In genomic region chr7:39540320-39540719, GRCh38 we compare ENCODE assay signal across 27 cellular contexts. TPM values are rescaled to one million over a fixed set of nuclear protein-coding genes. Genes with fewer than 3 reads are reported as not detected.
DNase-seq lines count a peak whose midpoint lies in the region; ATAC-seq, FAIRE-seq and TF ChIP-seq lines count a peak whose summit lies in the region.
"Had no signal": no experiment of that assay in that cellular context is flagged by ENCODE, and none has a peak within 500 bp of the region (broad histone marks: within the 10 kb centered on the region; RNA-seq: fewer than 3 reads in every experiment).

No MANE protein-coding gene starts in this region.

- peaks cover 1% of the 10 kb centered on the region for H3K27me3 Mint-ChIP-seq in endodermal cell (ENCODE audit: insufficient read depth)
- H3K27me3 Mint-ChIP-seq: activated CD4-positive, alpha-beta memory T cell treated with anti-CD3 and anti-CD28 coated beads for 36 hours had no signal

- CTCF ChIA-PET in HepG2 (lab: Yijun Ruan, JAX; ENCODE audit: low intra/inter-chr PET ratio, low total read pairs), result no interaction called here

- peak overlapping the region; percentile 93 for H3K27ac Mint-ChIP-seq in endodermal cell
- H3K27ac Mint-ChIP-seq: activated CD4-positive, alpha-beta memory T cell treated with anti-CD3 and anti-CD28 coated beads for 36 hours; natural killer cell treated with Interleukin-12 subunit alpha and Interleukin-12 subunit beta and Interleukin-15 and Interleukin-18, amount 100 ng/mL, for 72 hours; T-helper 17 cell had no signal

- peaks cover 33% of the 10 kb centered on the region for H3K4me1 ChIP-seq in HepG2 (ENCODE audit: insufficient read depth, low read length)
- H3K4me1 ChIP-seq in right lobe of liver, result no peaks in the 10 kb centered on the region
- peaks cover 4% of the 10 kb centered on the region for H3K4me1 ChIP-seq in endodermal cell (ENCODE audit: control insufficient read depth, insufficient read depth, low read length)
- H3K4me1 ChIP-seq in testis, result peaks cover 5% of the 10 kb centered on the region
- H3K4me1 ChIP-seq: A549, prostate gland, vagina had no signal

- no TSS peak for BruUV-seq in HepG2 (replicated peaks; lab: Mats Ljungman, UMichigan)

- intact Hi-C loops in HepG2 (cut with micrococcal nuclease; ENCODE audit: unreplicated experiment) (no loop called here), right lobe of liver (cut with DNase I) (no loop called here), testis (cut with DNase I; ENCODE audit: low total_unique reads) (no loop called here)

- H3K27ac ChIP-seq in HepG2 (ENCODE audit: extremely low read length, insufficient read depth, low read length), result peak overlapping the region; percentile 63
- no peak overlapping the region for H3K27ac ChIP-seq in right lobe of liver
- H3K27ac ChIP-seq in endodermal cell (ENCODE audit: low read depth, low read length), result no peak overlapping the region
- no peak overlapping the region for H3K27ac ChIP-seq in testis
- H3K27ac ChIP-seq: A549, BLaER1, HL-60, prostate gland, vagina had no signal

- H3K4me3 ChIP-seq in HepG2 (replicated peaks in 1 of 3; ENCODE audit: insufficient read depth in 1 of 3, low read depth in 2 of 3, low read length in 3 of 3) (peak overlapping the region; percentile 24 to 56 (median 33); a peak in 3 of 6 replicates), right lobe of liver (no peak overlapping the region), endodermal cell (ENCODE audit: low read length) (peak overlapping the region; percentile 69), testis (no peak overlapping the region)
- H3K4me3 ChIP-seq: A549, BLaER1, K562, prostate gland, vagina had no signal

- H3K4me2 ChIP-seq in HepG2 (ENCODE audit: low read depth, low read length), result peak overlapping the region; percentile 87
- H3K4me2 ChIP-seq: A549, BLaER1 had no signal

- H2AFZ ChIP-seq in HepG2 (ENCODE audit: low read length), result peak overlapping the region; percentile 7

- no peaks in the 10 kb centered on the region for H3K9me3 Mint-ChIP-seq in endodermal cell
- H3K9me3 Mint-ChIP-seq: activated CD4-positive, alpha-beta memory T cell treated with anti-CD3 and anti-CD28 coated beads for 36 hours; natural killer cell treated with Interleukin-12 subunit alpha and Interleukin-12 subunit beta and Interleukin-15 and Interleukin-18, amount 100 ng/mL, for 72 hours had no signal

- peak; percentile 98 for FAIRE-seq in HepG2 (lab: Jason Lieb, UNC)
- FAIRE-seq: A549, GM12892 had no signal

- H3K4me3 Mint-ChIP-seq in endodermal cell, result peak overlapping the region; percentile 32
- H3K4me3 Mint-ChIP-seq: activated CD4-positive, alpha-beta memory T cell treated with anti-CD3 and anti-CD28 coated beads for 36 hours; natural killer cell treated with Interleukin-12 subunit alpha and Interleukin-12 subunit beta and Interleukin-15 and Interleukin-18, amount 100 ng/mL, for 72 hours; T-helper 17 cell had no signal

- H3K27me3 ChIP-seq in HepG2 (ENCODE audit: control insufficient read depth in 1 of 2, insufficient read depth in 2 of 2, low read length in 2 of 2) (no peaks in the 10 kb centered on the region), right lobe of liver (no peaks in the 10 kb centered on the region), endodermal cell (ENCODE audit: control insufficient read depth, insufficient read depth, low read length, poor library complexity, severe bottlenecking) (no peaks in the 10 kb centered on the region), testis (no peaks in the 10 kb centered on the region)
- H3K27me3 ChIP-seq: BLaER1, vagina had no signal

- TF ChIP-seq CTCF in HepG2 (CRISPR knock-in tag; IDR thresholded peaks at IDR 0.05) (0 out of 2 replicates have a peak, but pooled peaks have one; percentile 13), right lobe of liver (IDR thresholded peaks at IDR 0.05) (no peak), endodermal cell (conservative IDR thresholded peaks at IDR 0.05) (no peak), testis (IDR thresholded peaks at IDR 0.05) (no peak)

- no peaks in the 10 kb centered on the region for H3K9me3 ChIP-seq in HepG2 (ENCODE audit: low read length)
- H3K9me3 ChIP-seq in right lobe of liver, result no peaks in the 10 kb centered on the region
- H3K9me3 ChIP-seq in endodermal cell (ENCODE audit: control insufficient read depth, low read length), result no peaks in the 10 kb centered on the region
- H3K9me3 ChIP-seq in testis, result no peaks in the 10 kb centered on the region
- H3K9me3 ChIP-seq: A549, BLaER1, prostate gland, vagina had no signal

- POLR2A ChIA-PET in HepG2 (lab: Yijun Ruan, JAX), result interaction anchor here (0.9 to 1.4 kb wide), 2 partner anchors 27 to 83 kb away, joined by 4 to 8 read pairs; partner anchors contain the start of gene RALA

- DNase-seq in HepG2 (ENCODE audit: low spot score) (peak; percentile 83), right lobe of liver (no peak), NCI-H524 (lab: John Stamatoyannopoulos, UW) (peak; percentile 90 to 94), endodermal cell (peak; percentile 53), RKO (ENCODE audit: low spot score) (no peak), T-helper 2 cell (no peak), testis (no peak)
- DNase-seq in stimulated activated CD4-positive, alpha-beta T cell treated with anti-CD3 and anti-CD28 coated beads, Interleukin-4, amount 100 ng/mL, for 4 hours, result no peak
- DNase-seq: activated CD4-positive, alpha-beta memory T cell treated with anti-CD3 and anti-CD28 coated beads for 36 hours; activated naive CD4-positive, alpha-beta T cell; activated T-cell treated with anti-CD3 and anti-CD28 coated beads for 4 hours; amygdala; caudate nucleus; erythroblast; mesendoderm; MV-4-11; stimulated activated CD8-positive, alpha-beta memory T cell treated with anti-CD3 and anti-CD28 coated beads, Interleukin-4, amount 100 ng/mL, for 48 hours; T-helper 17 cell had no signal

- in situ Hi-C loops in HepG2 (cut with HindIII; ENCODE audit: extremely low pct_ligation_motif_present, low pct_unique_long_range_greater_than_20kb), result no loop called here

- 0 out of 2 replicates have a peak overlapping the region, but pooled peaks have one; percentile 2 for H3K9ac ChIP-seq in HepG2 (ENCODE audit: insufficient read depth, low read depth, low read length)
- no peak overlapping the region for H3K9ac ChIP-seq in endodermal cell (ENCODE audit: extremely low read depth, low read length, poor library complexity, severe bottlenecking)
- H3K9ac ChIP-seq: BLaER1 had no signal

- peak; percentile 90 for ATAC-seq in HepG2
- no peak for ATAC-seq in right lobe of liver
- ATAC-seq: A549; HCT116; natural killer cell treated with Interleukin-12 subunit alpha and Interleukin-12 subunit beta and Interleukin-15 and Interleukin-18, amount 100 ng/mL, for 72 hours; T-helper 17 cell had no signal

- no peaks in the 10 kb centered on the region for H4K20me1 ChIP-seq in HepG2 (ENCODE audit: insufficient read depth, low read length)
- H4K20me1 ChIP-seq: BLaER1 had no signal

- TF ChIP-seq EP300 in HepG2 (IDR thresholded peaks at IDR 0.05; ENCODE audit: low read depth in 2 of 2, low read length in 2 of 2) (peak in 1 of 2 experiments; percentile 55; a peak in 2 of 4 replicates), HepG2 (CRISPR knock-in tag; IDR thresholded peaks at IDR 0.05; ENCODE audit: borderline replicate concordance) (peak; percentile 40; the same call in 1 of the 2 replicates)

- 0% methylated on average over 7 of the region's 7 CpGs for WGBS in HepG2 (ENCODE audit: low lambda C conversion rate)
- WGBS in right lobe of liver (ENCODE audit: insufficient coverage, low coverage, low lambda C conversion rate, missing lambda C conversion rate), result 49% methylated on average over 7 of the region's 7 CpGs
- 90 to 94% methylated on average over 7 of the region's 7 CpGs for WGBS in endodermal cell (ENCODE audit: insufficient coverage in 1 of 2, insufficient read length in 1 of 2), 2 experiments
- WGBS in testis, 2 donors, result 79 to 92% methylated on average over 7 of the region's 7 CpGs

- TF ChIP-seq RAD21 in HepG2 (CRISPR knock-in tag; IDR thresholded peaks at IDR 0.05), result no peak

- TF ChIP-seq POLR2A in HepG2 (IDR thresholded peaks at IDR 0.05; ENCODE audit: insufficient read depth in 1 of 2, low read depth in 2 of 2, low read length in 2 of 2), result no peak
- TF ChIP-seq POLR2A in right lobe of liver (IDR thresholded peaks at IDR 0.05), result no peak
- no peak for TF ChIP-seq POLR2A in testis (IDR thresholded peaks at IDR 0.05)

- H3K36me3 Mint-ChIP-seq in endodermal cell (ENCODE audit: low read depth), result no peaks in the 10 kb centered on the region
- H3K36me3 Mint-ChIP-seq: activated CD4-positive, alpha-beta memory T cell treated with anti-CD3 and anti-CD28 coated beads for 36 hours; natural killer cell treated with Interleukin-12 subunit alpha and Interleukin-12 subunit beta and Interleukin-15 and Interleukin-18, amount 100 ng/mL, for 72 hours had no signal

- H3K4me1 Mint-ChIP-seq in endodermal cell, result peaks cover 14% of the 10 kb centered on the region

- no peaks in the 10 kb centered on the region for H3K79me2 ChIP-seq in HepG2 (ENCODE audit: insufficient read depth, low read length)

- H3K36me3 ChIP-seq in HepG2 (replicated peaks in 1 of 2; ENCODE audit: control insufficient read depth in 1 of 2, insufficient read depth in 2 of 2, low read length in 2 of 2), result no peaks in the 10 kb centered on the region
- no peaks in the 10 kb centered on the region for H3K36me3 ChIP-seq in right lobe of liver
- no peaks in the 10 kb centered on the region for H3K36me3 ChIP-seq in endodermal cell (ENCODE audit: control insufficient read depth, insufficient read depth, low read length)
- H3K36me3 ChIP-seq in testis (ENCODE audit: low read depth, missing control alignments), result no peaks in the 10 kb centered on the region
- H3K36me3 ChIP-seq: BLaER1, prostate gland, vagina had no signal

RNA-seq across cellular contexts. Expression of gene YAE1, which starts 25.9 kb away (rescaled TPM):
- total RNA-seq in HepG2 (2016; rRNA removed; fragmentation: Illumina TruSeq; extraction: Trizol) (28.3 and 32.9 TPM in 2 replicates), right lobe of liver (10 to 100 TPM in 1 of 6 experiments, 1 to 10 TPM in 5; 5.4 to 11.2 (median 7.4) TPM), endodermal cell (10 to 100 TPM; 20.9 to 30.0 TPM), testis (10 to 100 TPM; 28.5 to 32.0 TPM)
- total RNA-seq in HepG2 (2016; cell fraction: cytosol; rRNA removed; fragmentation: Illumina TruSeq; extraction: Trizol; ENCODE audit: low read depth), result 12.5 and 12.7 TPM in 2 replicates
- 30.7 and 33.3 TPM in 2 replicates for total RNA-seq in HepG2 (2016; cell fraction: insoluble cytoplasmic fraction; rRNA removed; fragmentation: Illumina TruSeq; extraction: Trizol)
- 14.6 and 15.8 TPM in 2 replicates for total RNA-seq in HepG2 (2016; cell fraction: membrane; rRNA removed; fragmentation: Illumina TruSeq; extraction: Trizol)
- 30.1 and 33.7 TPM in 2 replicates for total RNA-seq in HepG2 (2016; cell fraction: nucleus; rRNA removed; fragmentation: Illumina TruSeq; extraction: Trizol)
- polyA plus RNA-seq in HepG2 (2011; rRNA removed) (16.8 and 18.7 TPM in 2 replicates), testis (ENCODE audit: insufficient read depth, low read depth, low replicate concordance) (39.0 TPM)
- 8.3 and 14.2 TPM in 2 replicates for polyA plus RNA-seq in HepG2 (2011; cell fraction: cytosol; rRNA removed)
- 9.4 and 16.5 TPM in 2 replicates for polyA plus RNA-seq in HepG2 (2011; cell fraction: nucleus; rRNA removed)
- 18.1 and 23.0 TPM in 2 replicates for polyA plus RNA-seq in HepG2 (2012)
- polyA plus RNA-seq in HepG2 (2016; cell fraction: cytosol; fragmentation: Illumina TruSeq; extraction: Trizol; ENCODE audit: low read depth), result 5.8 and 6.2 TPM in 2 replicates
- polyA plus RNA-seq in HepG2 (2016; cell fraction: insoluble cytoplasmic fraction; fragmentation: Illumina TruSeq; extraction: Trizol; ENCODE audit: low read depth), result 34.8 and 35.3 TPM in 2 replicates
- polyA plus RNA-seq in HepG2 (2016; cell fraction: membrane; fragmentation: Illumina TruSeq; extraction: Trizol; ENCODE audit: low read depth), result 6.6 and 7.4 TPM in 2 replicates
- 38.2 and 38.8 TPM in 2 replicates for polyA plus RNA-seq in HepG2 (2016; cell fraction: nucleus; fragmentation: Illumina TruSeq; extraction: Trizol; ENCODE audit: insufficient read depth, low read depth)
- polyA minus RNA-seq in HepG2 (2011; rRNA and poly(A)+ RNA removed; ENCODE audit: low replicate concordance), result 3.7 and 5.4 TPM in 2 replicates
- 6.5 and 12.1 TPM in 2 replicates for polyA minus RNA-seq in HepG2 (2011; cell fraction: cytosol; rRNA and poly(A)+ RNA removed)
- 50.2 and 64.5 TPM in 2 replicates for polyA minus RNA-seq in HepG2 (2011; cell fraction: nucleus; rRNA and poly(A)+ RNA removed)
- polyA plus RNA-seq in endodermal cell (2013, experiment 1 of 2), result 38.3 TPM
- 33.2 TPM for polyA plus RNA-seq in endodermal cell (2013, experiment 2 of 2)

Comparison
In these comparisons a context has a peak if more than half of its experiments do, and no peak if none do; other contexts are left out.
1. DNase-seq: peak in HepG2 (single experiment), NCI-H524 (2 of 2) and endodermal cell (single experiment); none in right lobe of liver (0 of 3), RKO (single experiment), T-helper 2 cell (0 of 5), testis (single experiment) and stimulated activated CD4-positive, alpha-beta T cell treated with anti-CD3 and anti-CD28 coated beads, Interleukin-4, amount 100 ng/mL, for 4 hours (0 of 2).
2. H3K4me3 ChIP-seq: peak in HepG2 (3 of 3) and endodermal cell (single experiment); none in right lobe of liver (0 of 3) and testis (0 of 2).